22 cellular contexts compared by ENCODE assay signal in genomic region chr14:31402764-31403163, GRCh38.
"Had no signal": no experiment of that assay in that cellular context is flagged by ENCODE, and none has a peak within 500 bp of the region (broad histone marks: within the 10 kb centered on the region; RNA-seq: fewer than 3 reads in every experiment).

No MANE protein-coding gene starts in this region.

- H3K4me3 ChIP-seq: lung, psoas muscle, spleen had no signal

- ATAC-seq: esophagus mucosa, left cardiac atrium, psoas muscle, sciatic nerve had no signal

- H3K27me3 Mint-ChIP-seq: naive B cell had no signal

- H3K27ac Mint-ChIP-seq: immature natural killer cell, nephron had no signal

- H3K4me1 Mint-ChIP-seq: immature natural killer cell, naive B cell, nephron had no signal

- H3K9me3 Mint-ChIP-seq: immature natural killer cell, naive B cell, nephron had no signal

- H3K27me3 ChIP-seq: spleen had no signal

- H3K4me3 Mint-ChIP-seq: immature natural killer cell, naive B cell, nephron had no signal

- DNase-seq: effector memory CD4-positive, alpha-beta T cell; foreskin fibroblast; immature natural killer cell; kidney; left cardiac atrium; left ventricle myocardium superior; mesenchymal stem cell; midbrain; naive B cell; psoas muscle; retina; spleen; stimulated activated CD4-positive, alpha-beta T cell treated with anti-CD3 and anti-CD28 coated beads, Interleukin-15, amount 100 ng/mL, for 24 hours; stimulated activated CD4-positive, alpha-beta T cell treated with anti-CD3 and anti-CD28 coated beads, Interleukin-1b, Interleukin-23, amount 100 ng/mL, for 48 hours; stimulated activated CD4-positive, alpha-beta T cell treated with anti-CD3 and anti-CD28 coated beads, Interleukin-4, amount 100 ng/mL, for 24 hours; stimulated activated naive CD4-positive, alpha-beta T cell; trophoblast cell had no signal

- H3K9me3 ChIP-seq: psoas muscle, spleen had no signal

- H3K27ac ChIP-seq: psoas muscle, spleen had no signal

- FAIRE-seq: endometrium, kidney had no signal

- H3K4me1 ChIP-seq: psoas muscle had no signal
